21 cellular contexts compared by ENCODE assay signal in genomic region chr11:122538060-122538459, GRCh38.
DNase-seq lines count a peak whose midpoint lies in the region; ATAC-seq, FAIRE-seq and TF ChIP-seq lines count a peak whose summit lies in the region.
"Had no signal": no experiment of that assay in that cellular context is flagged by ENCODE, and none has a peak within 500 bp of the region (broad histone marks: within the 10 kb centered on the region; RNA-seq: fewer than 3 reads in every experiment).

No MANE protein-coding gene starts in this region.

- DNase-seq in HCT116 (ENCODE audit: low read depth, low spot score) (no peak), GM12878 (ENCODE audit: low read depth, low spot score) (no peak), H1 (ENCODE audit: low read depth in 1 of 2, low spot score in 2 of 2) (no peak), activated gamma-delta T cell treated with Interleukin-2 at 50 U/mL for 16 hours (no peak), mesenteric fat pad (ENCODE audit: low spot score) (no peak)
- DNase-seq: AML-193; Caco-2; Calu3; CD4-positive, alpha-beta T cell; CD8-positive, alpha-beta T cell; DMS79 treated with DMSO at 0.1 percent for 48 hours; GF-D8 had no signal

- no peak overlapping the region for H3K18ac ChIP-seq in H1 (ENCODE audit: extremely low read depth, low read length)

- H3K9me2 ChIP-seq in HCT116 (ENCODE audit: insufficient read depth), result no peaks in the 10 kb centered on the region

- H3K4me2 ChIP-seq in HCT116 (ENCODE audit: low read length), result no peak overlapping the region
- H3K4me2 ChIP-seq in GM12878 (ENCODE audit: control insufficient read depth, insufficient read depth), result no peak overlapping the region
- no peak overlapping the region for H3K4me2 ChIP-seq in H1 (ENCODE audit: insufficient read depth in 1 of 2, low read depth in 2 of 2, low read length in 2 of 2)
- H3K4me2 ChIP-seq: A549; BLaER1 treated with 17β-estradiol and CSF1 and Interleukin-3, amounts not matched to agents 10 nM and 100 nM had no signal

- H3K4ac ChIP-seq in H1 (replicated peaks; ENCODE audit: insufficient read length, low read depth, low read length), result no peak overlapping the region

- H3K14ac ChIP-seq in H1 (ENCODE audit: insufficient read length), result no peak overlapping the region

- no peak overlapping the region for H2BK12ac ChIP-seq in H1 (ENCODE audit: low read depth, low read length)

- no peak overlapping the region for H3K9ac ChIP-seq in HCT116 (ENCODE audit: low read length)
- H3K9ac ChIP-seq in GM12878 (ENCODE audit: control insufficient read depth, insufficient read depth, low read length), result no peak overlapping the region
- no peak overlapping the region for H3K9ac ChIP-seq in H1 (replicated peaks in 1 of 4; ENCODE audit: extremely low read depth in 1 of 4, low read depth in 3 of 4, low read length in 3 of 4)
- H3K9ac ChIP-seq: BLaER1 treated with 17β-estradiol and CSF1 and Interleukin-3, amounts not matched to agents 10 nM and 100 nM had no signal

- H3K27me3 ChIP-seq in HCT116 (ENCODE audit: insufficient read depth, low read length) (no peaks in the 10 kb centered on the region), GM12878 (replicated peaks in 1 of 2; ENCODE audit: control insufficient read depth in 2 of 2, insufficient read depth in 2 of 2, low read length in 1 of 2) (no peaks in the 10 kb centered on the region), H1 (replicated peaks in 1 of 4; ENCODE audit: control insufficient read depth in 3 of 4, extremely low read depth in 1 of 4, insufficient read depth in 3 of 4, low read length in 3 of 4) (no peaks in the 10 kb centered on the region)
- H3K27me3 ChIP-seq: BLaER1 treated with 17β-estradiol and CSF1 and Interleukin-3, amounts not matched to agents 10 nM and 100 nM had no signal

- TF ChIP-seq RAD21 in HCT116 (IDR thresholded peaks at IDR 0.05; ENCODE audit: low read depth) (no peak), GM12878 (IDR thresholded peaks at IDR 0.05; ENCODE audit: insufficient read depth, low read depth, low read length) (no peak), H1 (IDR thresholded peaks at IDR 0.05 in 1 of 2, conservative IDR thresholded peaks at IDR 0.05 in 1 of 2; ENCODE audit: low read depth in 2 of 2, low read length in 2 of 2) (no peak)

- WGBS in GM12878 (ENCODE audit: insufficient coverage, insufficient replicate concordance, low lambda C conversion rate, missing lambda C conversion rate), result 67% methylated on average over 3 of the region's 3 CpGs
- 93% methylated on average over 3 of the region's 3 CpGs; no CpG with 5 or more reads in 1 of the 2 experiments for WGBS in H1 (ENCODE audit: extremely low coverage in 1 of 2, insufficient coverage in 1 of 2, insufficient read length in 1 of 2, insufficient replicate concordance in 2 of 2, low coverage in 1 of 2, low lambda C conversion rate in 2 of 2, missing lambda C conversion rate in 1 of 2), 2 experiments

- H2BK120ac ChIP-seq in H1 (replicated peaks; ENCODE audit: low read depth, low read length), result no peak overlapping the region

- CTCF ChIA-PET in HCT116 (lab: Charles Lee), result no interaction called here
- CTCF ChIA-PET in GM12878 (lab: Yijun Ruan, JAX), result no interaction called here
- CTCF ChIA-PET in H1 (lab: Charles Lee; ENCODE audit: partially characterized antibody), result no interaction called here

- H2BK20ac ChIP-seq in H1 (ENCODE audit: low read length), result no peak overlapping the region

- H3K4me1 ChIP-seq in HCT116 (ENCODE audit: control insufficient read depth in 1 of 2, insufficient read depth in 2 of 2, low read length in 2 of 2), result no peaks in the 10 kb centered on the region
- H3K4me1 ChIP-seq in GM12878 (ENCODE audit: control insufficient read depth, insufficient read depth, low read length), result no peaks in the 10 kb centered on the region
- no peaks in the 10 kb centered on the region for H3K4me1 ChIP-seq in H1 (replicated peaks in 1 of 4; ENCODE audit: control insufficient read depth in 3 of 4, insufficient read depth in 4 of 4, low read length in 3 of 4)
- H3K4me1 ChIP-seq: A549, Caco-2 had no signal

- no peak overlapping the region for H3K56ac ChIP-seq in H1 (replicated peaks; ENCODE audit: insufficient read length, low read depth, low read length)

- H3K36me3 ChIP-seq in HCT116 (ENCODE audit: control insufficient read depth in 1 of 2, insufficient read depth in 2 of 2, low read length in 2 of 2) (no peaks in the 10 kb centered on the region), GM12878 (ENCODE audit: control insufficient read depth in 2 of 2, insufficient read depth in 2 of 2, low read length in 1 of 2) (no peaks in the 10 kb centered on the region), H1 (ENCODE audit: control insufficient read depth in 2 of 4, insufficient read depth in 4 of 4, low read length in 3 of 4) (no peaks in the 10 kb centered on the region; a peak in 1 of 8 replicates)
- H3K36me3 ChIP-seq: BLaER1 treated with 17β-estradiol and CSF1 and Interleukin-3, amounts not matched to agents 10 nM and 100 nM had no signal

- FAIRE-seq in GM12878 (lab: Jason Lieb, UNC) (no peak), H1 (lab: Jason Lieb, UNC) (no peak)
- FAIRE-seq: A549, D721Med, G401.6, GM12892, GM18507, GM19239 had no signal

- H4K5ac ChIP-seq in H1 (ENCODE audit: insufficient read length, low read depth, low read length), result no peak overlapping the region

- in situ Hi-C loops in GM12878 (cut with MboI), result no loop called here

- no peak overlapping the region for H4K8ac ChIP-seq in H1 (ENCODE audit: extremely low read depth, insufficient read depth, low read length)

- no peaks in the 10 kb centered on the region for H3K23me2 ChIP-seq in H1 (ENCODE audit: low read depth, low read length)

- no peak for TF ChIP-seq CTCF in HCT116 (IDR thresholded peaks at IDR 0.05 in 2 of 3, conservative IDR thresholded peaks at IDR 0.05 in 1 of 3; ENCODE audit: borderline replicate concordance in 1 of 3, insufficient read depth in 1 of 3, low read depth in 2 of 3, low read length in 2 of 3)
- no peak for TF ChIP-seq CTCF in GM12878 (IDR thresholded peaks at IDR 0.05 in 2 of 3, conservative IDR thresholded peaks at IDR 0.05 in 1 of 3; ENCODE audit: control insufficient read depth in 2 of 3, extremely low read depth in 1 of 3, insufficient read depth in 1 of 3, low read depth in 3 of 3, low read length in 3 of 3)
- no peak for TF ChIP-seq CTCF in H1 (IDR thresholded peaks at IDR 0.05; ENCODE audit: control extremely low read depth in 1 of 3, insufficient read depth in 1 of 3, low read depth in 1 of 3, low read length in 3 of 3)

- H2BK5ac ChIP-seq in H1 (ENCODE audit: low read depth, low read length), result no peak overlapping the region

- H3K4me3 ChIP-seq in HCT116 (replicated peaks in 1 of 2; ENCODE audit: low read depth in 1 of 2, low read length in 2 of 2), result no peak overlapping the region
- no peak overlapping the region for H3K4me3 ChIP-seq in GM12878
- no peak overlapping the region for H3K4me3 ChIP-seq in H1 (ENCODE audit: extremely low read depth in 1 of 4, insufficient read depth in 2 of 4, low read depth in 3 of 4, low read length in 4 of 4)
- H3K4me3 ChIP-seq: A549; BLaER1 treated with 17β-estradiol and CSF1 and Interleukin-3, amounts not matched to agents 10 nM and 100 nM had no signal

- H2AFZ ChIP-seq in HCT116 (ENCODE audit: low read depth, low read length, poor library complexity, severe bottlenecking) (no peak overlapping the region), GM12878 (ENCODE audit: control insufficient read depth, low read depth, low read length) (no peak overlapping the region), H1 (ENCODE audit: low read length) (no peak overlapping the region)

- no peak overlapping the region for H4K91ac ChIP-seq in H1 (replicated peaks; ENCODE audit: insufficient read length, low read length)

- no peak overlapping the region for H3K23ac ChIP-seq in H1 (ENCODE audit: insufficient read length)

- H4K20me1 ChIP-seq in HCT116 (ENCODE audit: insufficient read depth) (no peaks in the 10 kb centered on the region), GM12878 (ENCODE audit: control insufficient read depth, insufficient read depth) (no peaks in the 10 kb centered on the region), H1 (replicated peaks in 1 of 2; ENCODE audit: control insufficient read depth in 1 of 2, insufficient read depth in 2 of 2, low read length in 2 of 2) (no peaks in the 10 kb centered on the region)
- H4K20me1 ChIP-seq: BLaER1 treated with 17β-estradiol and CSF1 and Interleukin-3, amounts not matched to agents 10 nM and 100 nM had no signal

- H2BK15ac ChIP-seq in H1 (ENCODE audit: low read length), result no peak overlapping the region

- H3K27ac ChIP-seq in HCT116 (ENCODE audit: low read depth, low read length) (no peak overlapping the region), GM12878 (ENCODE audit: control insufficient read depth, insufficient read depth) (no peak overlapping the region), H1 (ENCODE audit: low read depth, low read length) (no peak overlapping the region)
- H3K27ac ChIP-seq: 22Rv1; A549; BLaER1 treated with 17β-estradiol and CSF1 and Interleukin-3, amounts not matched to agents 10 nM and 100 nM; C4-2B had no signal

- SMC1A ChIA-PET in GM12878 (lab: Charles Lee; ENCODE audit: uncharacterized antibody, unreplicated experiment), result no interaction called here

- no peaks in the 10 kb centered on the region for H3K79me1 ChIP-seq in H1 (ENCODE audit: low read depth, low read length)

- peaks cover 3% of the 10 kb centered on the region in 2 experiments; a peak in 2 of 4 replicates for H3K9me3 ChIP-seq in HCT116 (ENCODE audit: control insufficient read depth in 1 of 2, insufficient read depth in 1 of 2, low read depth in 1 of 2, low read length in 2 of 2)
- no peaks in the 10 kb centered on the region for H3K9me3 ChIP-seq in GM12878 (replicated peaks; ENCODE audit: control insufficient read depth, insufficient read depth, low read length)
- H3K9me3 ChIP-seq in H1 (ENCODE audit: insufficient read depth in 2 of 2, low read depth in 1 of 2, low read length in 1 of 2), result peaks cover 18% of the 10 kb centered on the region in 2 experiments; a peak in 3 of 4 replicates

- POLR2A ChIA-PET in HCT116 (lab: Charles Lee), result no interaction called here
- POLR2A ChIA-PET in GM12878 (lab: Charles Lee), result no interaction called here
- POLR2A ChIA-PET in H1 (lab: Charles Lee; ENCODE audit: partially characterized antibody), result no interaction called here

- BruUV-seq in HCT116 (replicated peaks; lab: Mats Ljungman, UMichigan) (no TSS peak), GM12878 (replicated peaks; lab: Mats Ljungman, UMichigan) (no TSS peak)

- ATAC-seq in HCT116 (no peak), GM12878 (no peak)
- ATAC-seq: A549; CD8-positive, alpha-beta T cell had no signal

- TF ChIP-seq EP300 in GM12878 (IDR thresholded peaks at IDR 0.05; ENCODE audit: borderline replicate concordance in 1 of 2, control insufficient read depth in 1 of 2, low read depth in 2 of 2, low read length in 2 of 2), result no peak
- TF ChIP-seq EP300 in H1 (IDR thresholded peaks at IDR 0.05; ENCODE audit: borderline replicate concordance in 1 of 2, low read depth in 2 of 2, low read length in 2 of 2), result no peak

- no peak overlapping the region for H2AK5ac ChIP-seq in H1 (ENCODE audit: low read depth, low read length)

- RAD21 ChIA-PET in HCT116 (lab: Charles Lee; ENCODE audit: low non-redundant PET in 1 of 2, low total read pairs in 2 of 2, uncharacterized antibody in 2 of 2, unreplicated experiment in 2 of 2), result no interaction called here
- RAD21 ChIA-PET in GM12878 (lab: Charles Lee; ENCODE audit: unreplicated experiment), result no interaction called here

- no peaks in the 10 kb centered on the region for H3K79me2 ChIP-seq in HCT116 (ENCODE audit: insufficient read depth, low read length)
- H3K79me2 ChIP-seq in GM12878 (ENCODE audit: control insufficient read depth, insufficient read depth, low read length), result no peaks in the 10 kb centered on the region
- H3K79me2 ChIP-seq in H1 (ENCODE audit: control insufficient read depth in 1 of 2, insufficient read depth in 2 of 2, low read length in 2 of 2), result no peaks in the 10 kb centered on the region

- TF ChIP-seq POLR2A in HCT116 (IDR thresholded peaks at IDR 0.05; ENCODE audit: borderline replicate concordance, extremely low read depth, insufficient read depth, insufficient read length) (no peak), GM12878 (IDR thresholded peaks at IDR 0.05; ENCODE audit: low read depth, low read length) (no peak), H1 (IDR thresholded peaks at IDR 0.05; ENCODE audit: control extremely low read depth in 1 of 2, low read depth in 2 of 2, low read length in 2 of 2) (no peak)

- intact Hi-C loops in HCT116 (cut with micrococcal nuclease), result no loop called here
- intact Hi-C loops in GM12878 (cut with micrococcal nuclease; ENCODE audit: unreplicated experiment), result no loop called here
